In genomic region chr14:41911155-41911554, GRCh38 we compare ENCODE assay signal across 8 cellular contexts.
DNase-seq lines count a peak whose midpoint lies in the region; TF ChIP-seq lines count a peak whose summit lies in the region.
"Not testable (repeated sequence)": the region's sequence is repeated elsewhere in the genome, so short reads cannot be mapped to it uniquely, and the experiment has no call there.

No MANE protein-coding gene starts in this region.

- H3K36me3 Mint-ChIP-seq in H9 (ENCODE audit: insufficient read depth in 1 of 3, low read depth in 3 of 3); progenitor cell of endocrine pancreas (ENCODE audit: insufficient read depth): not testable (repeated sequence)

- H3K23me2 ChIP-seq in H9 (ENCODE audit: insufficient read length, low read depth, low read length, poor library complexity, severe bottlenecking) = not testable (repeated sequence)

- not testable (repeated sequence) for H3K36me3 ChIP-seq in ectodermal cell (ENCODE audit: control insufficient read depth, insufficient read depth, low read length); iPS-15b (ENCODE audit: control insufficient read depth, insufficient read depth, low read length); mesendoderm (ENCODE audit: control insufficient read depth, insufficient read depth, low read length)

- H3K27me3 Mint-ChIP-seq in H9 (ENCODE audit: low read depth); progenitor cell of endocrine pancreas: not testable (repeated sequence)

- H4K8ac ChIP-seq in H9 (replicated peaks; ENCODE audit: insufficient read length, low read depth, low read length); mesendoderm (ENCODE audit: low read depth, low read length): not testable (repeated sequence)

- H2AK5ac ChIP-seq in H9 (ENCODE audit: insufficient read length, low read length); mesendoderm (ENCODE audit: low read length): not testable (repeated sequence)

- TF ChIP-seq CTCF in H9 (conservative IDR thresholded peaks at IDR 0.05); progenitor cell of endocrine pancreas (IDR thresholded peaks at IDR 0.05; ENCODE audit: unreplicated experiment): not testable (repeated sequence)

- WGBS in H9 (ENCODE audit: extremely low coverage, insufficient read length, low lambda C conversion rate) = no CpG with 5 or more reads among the region's 12 CpGs
- 49 to 53% methylated on average over 12 of the region's 12 CpGs for WGBS in ectodermal cell, 2 experiments
- no CpG with 5 or more reads among the region's 12 CpGs for WGBS in mesendoderm (ENCODE audit: extremely low coverage, insufficient coverage, low lambda C conversion rate)

- H3K4me3 Mint-ChIP-seq in H9 (peak overlapping the region in 1 of 2 experiments; percentile 76; a peak in 2 of 5 replicates), progenitor cell of endocrine pancreas (ENCODE audit: low read depth) (peak overlapping the region; percentile 78)

- H2BK15ac ChIP-seq in H9 (ENCODE audit: low read depth, low read length); mesendoderm (replicated peaks; ENCODE audit: low read depth): not testable (repeated sequence)

- not testable (repeated sequence) for H3K9me3 Mint-ChIP-seq in H9; progenitor cell of endocrine pancreas (ENCODE audit: low read depth)

- H3K9me3 ChIP-seq in H9 (ENCODE audit: control insufficient read depth, low read depth, low read length); ectodermal cell (ENCODE audit: control insufficient read depth, low read length); iPS-15b (ENCODE audit: control insufficient read depth, insufficient read depth, low read length): not testable (repeated sequence)

- not testable (repeated sequence) for H3K4ac ChIP-seq in H9 (ENCODE audit: low read depth, low read length); mesendoderm (ENCODE audit: low read depth, low read length)

- H3T11ph ChIP-seq in H9 (ENCODE audit: low read length) = not testable (repeated sequence)

- not testable (repeated sequence) for H4K91ac ChIP-seq in H9 (ENCODE audit: insufficient read length, low read depth, low read length)

- H3K9ac ChIP-seq in H9 (ENCODE audit: extremely low read depth, insufficient read length, low read length); mesendoderm (ENCODE audit: low read length): not testable (repeated sequence)
- peak overlapping the region; percentile 77 for H3K9ac ChIP-seq in iPS-15b (ENCODE audit: low read depth, low read length)

- H3K4me2 ChIP-seq in H9 (ENCODE audit: insufficient read depth, insufficient read length, low read length); mesendoderm (ENCODE audit: low read length): not testable (repeated sequence)

- not testable (repeated sequence) for H2AFZ ChIP-seq in H9 (ENCODE audit: low read length)

- H3K4me1 ChIP-seq in H9 (ENCODE audit: insufficient read depth, low read length); ectodermal cell (ENCODE audit: control insufficient read depth, insufficient read depth, low read length); iPS-15b (ENCODE audit: control insufficient read depth, insufficient read depth, low read length); mesendoderm (ENCODE audit: control insufficient read depth, low read depth, low read length): not testable (repeated sequence)

- not testable (repeated sequence) for H2BK12ac ChIP-seq in H9 (ENCODE audit: insufficient read length, low read depth, low read length)

- H3K14ac ChIP-seq in H9 (ENCODE audit: insufficient read depth, low read length) = not testable (repeated sequence)

- H3K79me2 ChIP-seq in H9 (ENCODE audit: insufficient read depth, low read length); mesendoderm (ENCODE audit: control insufficient read depth, insufficient read depth, low read length): not testable (repeated sequence)

- H4K20me1 ChIP-seq in H9 (ENCODE audit: control insufficient read depth, insufficient read depth, insufficient read length) = not testable (repeated sequence)

- H3K27ac Mint-ChIP-seq in H9 = peak overlapping the region in 1 of 3 experiments; percentile 97; a peak in 2 of 7 replicates
- H3K27ac Mint-ChIP-seq in progenitor cell of endocrine pancreas = peak overlapping the region; percentile 96

- H2BK120ac ChIP-seq in H9 (ENCODE audit: low read depth, low read length, poor library complexity, severe bottlenecking) = not testable (repeated sequence)
- peak overlapping the region; percentile 73 for H2BK120ac ChIP-seq in mesendoderm (ENCODE audit: low read depth, low read length)

- peak; percentile 55 for DNase-seq in H9
- DNase-seq in NCI-H1417 (lab: John Stamatoyannopoulos, UW) = peak; percentile 37 to 46 (median 42)
- peak; percentile 65 for DNase-seq in NCI-H2171 treated with DMSO at 0.1 percent for 48 hours (lab: John Stamatoyannopoulos, UW)
- DNase-seq in mesendoderm = peak; percentile 16
- DNase-seq in progenitor cell of endocrine pancreas (ENCODE audit: low spot score, unreplicated experiment) = peak; percentile 22
- DNase-seq in ureter (ENCODE audit: low spot score) = peak; percentile 45

- not testable (repeated sequence) for H3K27ac ChIP-seq in H9 (ENCODE audit: insufficient read length, low read depth, low read length); ectodermal cell (ENCODE audit: insufficient read depth, low read depth, low read length, poor library complexity, severe bottlenecking); mesendoderm (ENCODE audit: low read depth, low read length)

- H3K4me3 ChIP-seq in ectodermal cell (ENCODE audit: insufficient read depth, low read depth, low read length) = peak overlapping the region; percentile 13
- peak overlapping the region; percentile 68 for H3K4me3 ChIP-seq in iPS-15b (ENCODE audit: low read depth, low read length)
- not testable (repeated sequence) for H3K4me3 ChIP-seq in mesendoderm (ENCODE audit: low read length)

- not testable (repeated sequence) for H3K4me1 Mint-ChIP-seq in H9; progenitor cell of endocrine pancreas (ENCODE audit: low read depth)

- H3K23ac ChIP-seq in H9 (ENCODE audit: insufficient read length, low read depth, low read length); mesendoderm (ENCODE audit: low read length): not testable (repeated sequence)

- not testable (repeated sequence) for H3K79me1 ChIP-seq in H9 (ENCODE audit: insufficient read depth, low read depth, low read length, poor library complexity, severe bottlenecking); mesendoderm (ENCODE audit: low read length)

- not testable (repeated sequence) for H2BK20ac ChIP-seq in H9 (ENCODE audit: low read depth, low read length, poor library complexity, severe bottlenecking)

- not testable (repeated sequence) for H3K18ac ChIP-seq in H9 (ENCODE audit: insufficient read length, low read depth, low read length); mesendoderm (ENCODE audit: low read length)

- H3K56ac ChIP-seq in H9 (ENCODE audit: insufficient read length, low read depth, low read length); mesendoderm (ENCODE audit: low read length): not testable (repeated sequence)

- not testable (repeated sequence) for H4K5ac ChIP-seq in H9 (ENCODE audit: insufficient read length, low read depth, low read length); mesendoderm (ENCODE audit: low read length)

- not testable (repeated sequence) for H3K27me3 ChIP-seq in H9 (ENCODE audit: insufficient read depth, low read length); ectodermal cell (ENCODE audit: control insufficient read depth, insufficient read depth, low read length, poor library complexity, severe bottlenecking); iPS-15b (ENCODE audit: control insufficient read depth, insufficient read depth, low read length); mesendoderm (ENCODE audit: insufficient read depth, low read length, poor library complexity)

- not testable (repeated sequence) for H2BK5ac ChIP-seq in H9 (ENCODE audit: insufficient read length, low read length); mesendoderm (ENCODE audit: low read length)
